Comparison of ENCODE assay signal across 27 cellular contexts in genomic region chr17:45750779-45751440, GRCh38. TPM values are rescaled to one million over a fixed set of nuclear protein-coding genes. Genes with fewer than 3 reads are reported as not detected.
"Had no signal": no experiment of that assay in that cellular context is flagged by ENCODE, and none has a peak within 500 bp of the region (broad histone marks: within the 10 kb centered on the region; RNA-seq: fewer than 3 reads in every experiment).

No MANE protein-coding gene starts in this region.

- DNase-seq: dermis blood vessel endothelial cell; dorsolateral prefrontal cortex; effector CD4-positive, alpha-beta T cell; effector memory CD4-positive, alpha-beta T cell; esophagus squamous epithelium; foreskin fibroblast; foreskin melanocyte; gastrocnemius medialis; glutamatergic neuron; head of caudate nucleus; hypothalamus; immature natural killer cell; islet precursor cell; left cardiac atrium; left lung; left ventricle myocardium superior; mammary epithelial cell; mesendoderm; mucosa of descending colon had no signal

- H3K4me3 ChIP-seq: coronary artery, dorsolateral prefrontal cortex, esophagus squamous epithelium, gastrocnemius medialis, hepatocyte, left lung, lung, mucosa of descending colon had no signal

- H3K36me3 ChIP-seq: esophagus squamous epithelium, gastrocnemius medialis, left lung had no signal

- H3K9me3 ChIP-seq: esophagus squamous epithelium, gastrocnemius medialis, left lung, mucosa of descending colon had no signal

- ATAC-seq: gastrocnemius medialis, left cardiac atrium, left lung, left ventricle myocardium superior, mucosa of descending colon had no signal

- H3K4me1 ChIP-seq: esophagus squamous epithelium, gastrocnemius medialis, left lung had no signal

- H3K27ac ChIP-seq: coronary artery, dorsolateral prefrontal cortex, esophagus squamous epithelium, gastrocnemius medialis, hepatocyte, left lung had no signal

RNA-seq across cellular contexts. Expression of gene CRHR1, which starts 33.2 kb away (rescaled TPM):
- total RNA-seq: dermis blood vessel endothelial cell, endothelial cell of umbilical vein, epithelial cell of proximal tubule, esophagus squamous epithelium, gastrocnemius medialis, glomerular endothelial cell, hepatocyte, kidney epithelial cell, left cardiac atrium, left lung, left ventricle myocardium superior, lung, mammary epithelial cell, mucosa of descending colon, myocyte had no signal
- polyA plus RNA-seq: endothelial cell of umbilical vein, hepatocyte, immature natural killer cell, lung, mammary epithelial cell had no signal
